ENCODE assay signal across 14 cellular contexts in genomic region chr12:8057291-8057690, GRCh38. TPM values are rescaled to one million over a fixed set of nuclear protein-coding genes. Genes with fewer than 3 reads are reported as not detected.
DNase-seq lines count a peak whose midpoint lies in the region; ATAC-seq lines count a peak whose summit lies in the region.
"Had no signal": no experiment of that assay in that cellular context is flagged by ENCODE, and none has a peak within 500 bp of the region (broad histone marks: within the 10 kb centered on the region; RNA-seq: fewer than 3 reads in every experiment).

No MANE protein-coding gene starts in this region.

- no peak overlapping the region for H2BK5ac ChIP-seq in mesenchymal stem cell (ENCODE audit: low read depth, low read length, poor library complexity, severe bottlenecking)

- peaks cover 33 to 61% (median 36%) of the 10 kb centered on the region in 11 experiments for H3K36me3 ChIP-seq in BLaER1 treated with 17β-estradiol and CSF1 and Interleukin-3, amounts not matched to agents 10 nM and 100 nM
- H3K36me3 ChIP-seq in GM23248 (ENCODE audit: low read depth) (peaks cover 15% of the 10 kb centered on the region), adipocyte (ENCODE audit: control insufficient read depth, insufficient read depth, low read length, severe bottlenecking) (peaks cover 33% of the 10 kb centered on the region), mesenchymal stem cell (ENCODE audit: control insufficient read depth in 1 of 2, insufficient read depth in 2 of 2, low read depth in 1 of 2, low read length in 2 of 2) (peaks cover 14 to 34% of the 10 kb centered on the region in 2 experiments)

- no peaks in the 10 kb centered on the region for H3K9me2 ChIP-seq in GM23248 (ENCODE audit: insufficient read depth)

- no peak overlapping the region for H2BK15ac ChIP-seq in mesenchymal stem cell (ENCODE audit: low read depth, poor library complexity, severe bottlenecking)

- H3K23ac ChIP-seq in mesenchymal stem cell (ENCODE audit: low read length in 2 of 2) = no peak overlapping the region

- no peak overlapping the region for H4K91ac ChIP-seq in mesenchymal stem cell (ENCODE audit: low read length)

- WGBS in GM23248 (ENCODE audit: low coverage in 1 of 2, low lambda C conversion rate in 2 of 2, missing lambda C conversion rate in 2 of 2), 2 experiments = 90 to 100% methylated on average over 1 of the region's 1 CpG
- no CpG with 5 or more reads among the region's 1 CpG for WGBS in mesenchymal stem cell

- no peak overlapping the region for H3K14ac ChIP-seq in mesenchymal stem cell (ENCODE audit: low read length in 2 of 2)

- no peak overlapping the region for H3K18ac ChIP-seq in mesenchymal stem cell (ENCODE audit: low read depth in 1 of 2, low read length in 2 of 2)

- H3K4me2 ChIP-seq in BLaER1 treated with 17β-estradiol and CSF1 and Interleukin-3, amounts not matched to agents 10 nM and 100 nM = peak overlapping the region in 7 of 11 experiments; percentile 7 to 99 (median 53); a peak in 9 of 22 replicates
- H3K4me2 ChIP-seq in GM23248 (ENCODE audit: unreplicated experiment) (peak overlapping the region; percentile 46), mesenchymal stem cell (ENCODE audit: low read length, poor library complexity, severe bottlenecking) (no peak overlapping the region)

- H4K20me1 ChIP-seq in BLaER1 treated with 17β-estradiol and CSF1 and Interleukin-3, amounts not matched to agents 10 nM and 100 nM = peaks cover 0 to 7% (median 0%) of the 10 kb centered on the region in 11 experiments; a peak in 1 of 22 replicates
- H4K20me1 ChIP-seq in GM23248 (ENCODE audit: insufficient read depth) = no peaks in the 10 kb centered on the region

- H3K4me3 ChIP-seq in BLaER1 treated with 17β-estradiol and CSF1 and Interleukin-3, amounts not matched to agents 10 nM and 100 nM = no peak overlapping the region
- H3K4me3 ChIP-seq in GM23248 (no peak overlapping the region), adipocyte (ENCODE audit: low read length) (no peak overlapping the region), mesenchymal stem cell (ENCODE audit: insufficient read depth in 1 of 2, low read depth in 1 of 2, low read length in 2 of 2) (no peak overlapping the region)
- H3K4me3 ChIP-seq: SJSA1 had no signal

- no peak overlapping the region for H4K8ac ChIP-seq in mesenchymal stem cell (ENCODE audit: low read length)

- no peaks in the 10 kb centered on the region for H3K9me3 Mint-ChIP-seq in immature natural killer cell
- H3K9me3 Mint-ChIP-seq: CD8-positive, alpha-beta T cell had no signal

- peaks cover 0 to 4% of the 10 kb centered on the region in 2 donors for H3K4me1 Mint-ChIP-seq in immature natural killer cell

- H3K9ac ChIP-seq in BLaER1 treated with 17β-estradiol and CSF1 and Interleukin-3, amounts not matched to agents 10 nM and 100 nM = peak overlapping the region in 4 of 11 experiments; percentile 51 to 61 (median 60); a peak in 8 of 22 replicates
- no peak overlapping the region for H3K9ac ChIP-seq in GM23248
- H3K9ac ChIP-seq in adipocyte (ENCODE audit: low read length) = peak overlapping the region; percentile 14
- H3K9ac ChIP-seq in mesenchymal stem cell (ENCODE audit: low read length) = peak overlapping the region; percentile 20

- H3F3A ChIP-seq in GM23248 (ENCODE audit: insufficient read depth) = peaks cover 20% of the 10 kb centered on the region

- H3K4me1 ChIP-seq in BLaER1 treated with 17β-estradiol and CSF1 and Interleukin-3, amounts not matched to agents 10 nM and 100 nM = peaks cover 0 to 100% (median 30%) of the 10 kb centered on the region in 10 experiments; a peak in 11 of 20 replicates
- H3K4me1 ChIP-seq in GM23248 (ENCODE audit: insufficient read depth) (peaks cover 3% of the 10 kb centered on the region; the same call in 1 of the 2 replicates), adipocyte (ENCODE audit: control insufficient read depth, insufficient read depth, low read length) (peaks cover 21% of the 10 kb centered on the region), mesenchymal stem cell (ENCODE audit: control insufficient read depth, insufficient read depth, low read depth, low read length) (no peaks in the 10 kb centered on the region)

- H2BK120ac ChIP-seq in mesenchymal stem cell (ENCODE audit: low read depth, low read length) = no peak overlapping the region

- H2BK12ac ChIP-seq in mesenchymal stem cell (ENCODE audit: low read length in 2 of 2) = no peak overlapping the region

- DNase-seq in GM23248 (no peak), adipocyte (ENCODE audit: low read depth) (peak; percentile 15), mesenchymal stem cell (no peak), cerebellum (ENCODE audit: low spot score) (no peak), mucosa of gallbladder (ENCODE audit: low spot score) (no peak), immature natural killer cell (no peak)
- DNase-seq: CD8-positive, alpha-beta T cell; DMS79 treated with DMSO at 0.1 percent for 48 hours; NCI-H1092; NCI-H524 had no signal

- in situ Hi-C loops in GM23248 (cut with MboI) = no loop called here

- no peaks in the 10 kb centered on the region for H3K79me1 ChIP-seq in mesenchymal stem cell (replicated peaks; ENCODE audit: low read length, poor library complexity, severe bottlenecking)

- no peak overlapping the region for H2AK5ac ChIP-seq in mesenchymal stem cell (ENCODE audit: low read length, severe bottlenecking)

- no peaks in the 10 kb centered on the region for H3K27me3 ChIP-seq in BLaER1 treated with 17β-estradiol and CSF1 and Interleukin-3, amounts not matched to agents 10 nM and 100 nM
- H3K27me3 ChIP-seq in GM23248 (replicated peaks; ENCODE audit: insufficient read depth) (no peaks in the 10 kb centered on the region), adipocyte (replicated peaks; ENCODE audit: control insufficient read depth, insufficient read depth, low read length) (no peaks in the 10 kb centered on the region), mesenchymal stem cell (ENCODE audit: control insufficient read depth in 1 of 2, insufficient read depth in 1 of 2, low read length in 2 of 2) (no peaks in the 10 kb centered on the region)
- H3K27me3 ChIP-seq: SJSA1 had no signal

- H3K27ac ChIP-seq in BLaER1 treated with 17β-estradiol and CSF1 and Interleukin-3, amounts not matched to agents 10 nM and 100 nM = peak overlapping the region in 6 of 11 experiments; percentile 50 to 87 (median 70); a peak in 12 of 22 replicates
- H3K27ac ChIP-seq in GM23248 (peak overlapping the region; percentile 62), mesenchymal stem cell (ENCODE audit: low read length, poor library complexity, severe bottlenecking) (no peak overlapping the region)
- H3K27ac ChIP-seq: SJSA1 had no signal

- peak overlapping the region in 2 of 6 donors; percentile 45 to 71 for H3K27ac Mint-ChIP-seq in immature natural killer cell

- no peak overlapping the region for H3K4ac ChIP-seq in mesenchymal stem cell (ENCODE audit: low read depth in 1 of 2, low read length in 2 of 2)

- ATAC-seq in HG03135 (IDR thresholded peaks at IDR 0.05; ENCODE audit: unreplicated experiment) = no peak
- ATAC-seq: CD8-positive, alpha-beta T cell had no signal

- H2AFZ ChIP-seq in GM23248 = no peak overlapping the region
- H2AFZ ChIP-seq in mesenchymal stem cell (ENCODE audit: low read depth, low read length) = no peak overlapping the region

- no peaks in the 10 kb centered on the region for H3K27me3 Mint-ChIP-seq in immature natural killer cell (ENCODE audit: low read depth in 3 of 3)

- no peaks in the 10 kb centered on the region for H3K79me2 ChIP-seq in GM23248 (ENCODE audit: insufficient read depth)

- peaks cover 13 to 42% (median 24%) of the 10 kb centered on the region in 3 donors for H3K36me3 Mint-ChIP-seq in immature natural killer cell

- peaks cover 0 to 47% (median 0%) of the 10 kb centered on the region in 11 experiments; a peak in 6 of 22 replicates for H3K9me3 ChIP-seq in BLaER1 treated with 17β-estradiol and CSF1 and Interleukin-3, amounts not matched to agents 10 nM and 100 nM (replicated peaks in 1 of 11)
- H3K9me3 ChIP-seq in GM23248 (ENCODE audit: low read depth) (no peaks in the 10 kb centered on the region), adipocyte (ENCODE audit: control insufficient read depth, low read length) (no peaks in the 10 kb centered on the region), mesenchymal stem cell (ENCODE audit: control insufficient read depth, low read length) (no peaks in the 10 kb centered on the region)
- H3K9me3 ChIP-seq: SJSA1 had no signal

- H3K4me3 Mint-ChIP-seq in immature natural killer cell = no peak overlapping the region
- H3K4me3 Mint-ChIP-seq: CD8-positive, alpha-beta T cell had no signal

RNA-seq across cellular contexts. Expression of gene C3AR1, which starts 8.9 kb away (rescaled TPM):
- total RNA-seq in GM23248 (2014; rRNA removed; shearing (Covaris generic)) = not detected in 2 replicates
- polyA plus RNA-seq in GM23248 (2016; fragmentation: Nextera tagmentation; extraction: Ambion mirVana) (0.24 TPM in 1 of 2 replicates, not detected in the other), immature natural killer cell (10 to 100 TPM; 10.8 to 31.1 (median 20.2) TPM)
- 7.6 TPM for polyA plus RNA-seq in mesenchymal stem cell (2013, experiment 1 of 2)
- 7.4 TPM for polyA plus RNA-seq in mesenchymal stem cell (2013, experiment 2 of 2)
- total RNA-seq in cerebellum (1.8 TPM), mucosa of gallbladder (20.5 TPM)
- total RNA-seq: G401 had no signal

RNA-seq across cellular contexts. Expression of gene FOXJ2, which starts 24.8 kb away (rescaled TPM):
- total RNA-seq in GM23248 (2014; rRNA removed; shearing (Covaris generic)) = 8.2 and 11.0 TPM in 2 replicates
- polyA plus RNA-seq in GM23248 (2016; fragmentation: Nextera tagmentation; extraction: Ambion mirVana) (10.5 and 11.6 TPM in 2 replicates), immature natural killer cell (10 to 100 TPM in 1 of 3 donors, 1 to 10 TPM in 2; 2.7 to 15.8 (median 3.3) TPM)
- polyA plus RNA-seq in mesenchymal stem cell (2013, experiment 1 of 2) = 12.5 TPM
- polyA plus RNA-seq in mesenchymal stem cell (2013, experiment 2 of 2) = 11.9 TPM
- total RNA-seq in cerebellum (6.6 TPM), mucosa of gallbladder (23.7 TPM)

RNA-seq across cellular contexts. Expression of gene NECAP1, which starts 24.8 kb away (rescaled TPM):
- total RNA-seq in GM23248 (2014; rRNA removed; shearing (Covaris generic)) = 36.6 and 40.1 TPM in 2 replicates
- polyA plus RNA-seq in GM23248 (2016; fragmentation: Nextera tagmentation; extraction: Ambion mirVana) = 28.0 and 30.2 TPM in 2 replicates
- 14.4 TPM for polyA plus RNA-seq in mesenchymal stem cell (2013, experiment 1 of 2)
- polyA plus RNA-seq in mesenchymal stem cell (2013, experiment 2 of 2) = 14.2 TPM
- 102 TPM for total RNA-seq in cerebellum
- total RNA-seq in mucosa of gallbladder = 32.9 TPM
- 10 to 100 TPM; 16.0 to 23.0 (median 20.5) TPM for polyA plus RNA-seq in immature natural killer cell
